1 cellular context compared by ENCODE assay signal in the genomic region with DNA sequence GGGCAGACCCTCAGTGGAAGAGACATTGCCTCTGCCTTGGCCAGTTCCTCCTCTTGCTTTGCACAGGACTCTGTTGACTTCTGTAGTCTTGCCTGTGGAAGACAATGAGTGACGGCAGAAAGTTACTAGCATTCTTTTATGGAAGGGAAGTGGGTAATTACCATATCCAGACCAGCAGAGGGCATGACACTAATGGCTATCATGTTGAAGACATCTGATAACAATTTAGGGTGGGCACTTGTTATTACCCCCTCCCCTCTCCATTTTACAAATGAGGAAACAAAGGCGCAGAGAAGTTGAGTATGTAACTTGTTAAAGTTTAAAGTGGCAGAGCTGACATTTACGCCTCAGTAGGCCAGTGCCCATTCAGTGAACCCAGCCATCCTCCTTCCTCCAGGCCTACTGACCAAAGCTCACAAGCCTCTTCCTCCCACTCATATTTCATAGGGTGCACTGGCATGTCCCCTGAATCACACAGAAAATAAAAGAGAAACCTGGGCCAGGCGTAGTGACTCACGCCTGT.
TF ChIP-seq lines count a peak whose summit lies in the region.

No MANE protein-coding gene starts in this region.

TF ChIP-seq in IMR-90, 13 proteins besides CTCF, POLR2A, EP300 and RAD21 (continued from another document):
- TF ChIP-seq MAFK (IDR thresholded peaks at IDR 0.05; ENCODE audit: low read depth, low read length) (no peak), CEBPB (IDR thresholded peaks at IDR 0.05; ENCODE audit: low read depth, low read length) (no peak)
